Comparison of ENCODE assay signal across 8 cellular contexts in genomic region chr10:100562806-100563293, GRCh38. TPM values are rescaled to one million over a fixed set of nuclear protein-coding genes. Genes with fewer than 3 reads are reported as not detected.
DNase-seq lines count a peak whose midpoint lies in the region; ATAC-seq, FAIRE-seq and TF ChIP-seq lines count a peak whose summit lies in the region.

No MANE protein-coding gene starts in this region.

- H3K36me3 ChIP-seq in mesenchymal stem cell (ENCODE audit: control insufficient read depth in 1 of 2, insufficient read depth in 2 of 2, low read depth in 1 of 2, low read length in 2 of 2): peaks cover 10 to 12% of the 10 kb centered on the region in 2 experiments
- H3K36me3 ChIP-seq in transverse colon: no peaks in the 10 kb centered on the region

- H2BK12ac ChIP-seq in mesenchymal stem cell (ENCODE audit: low read length in 2 of 2): no peak overlapping the region

- H3K4me2 ChIP-seq in mesenchymal stem cell (ENCODE audit: low read length, poor library complexity, severe bottlenecking): no peak overlapping the region

- H3K4me1 ChIP-seq in mesenchymal stem cell (ENCODE audit: control insufficient read depth, insufficient read depth, low read depth, low read length) (peaks cover 9% of the 10 kb centered on the region), transverse colon (peaks cover 0 to 14% (median 8%) of the 10 kb centered on the region in 4 donors)

- H3K9me3 ChIP-seq in mesenchymal stem cell (ENCODE audit: control insufficient read depth, low read length) (no peaks in the 10 kb centered on the region), transverse colon (no peaks in the 10 kb centered on the region)

- POLR2A ChIA-PET in AG04449 (lab: Yijun Ruan, JAX): interaction anchor here (2.0 kb wide), 1 partner anchor 316 kb away, joined by 7 read pairs; no protein-coding TSS in a partner anchor

- peaks cover 43 to 65% of the 10 kb centered on the region in 2 experiments for H3K27me3 ChIP-seq in mesenchymal stem cell (ENCODE audit: control insufficient read depth in 1 of 2, insufficient read depth in 1 of 2, low read length in 2 of 2)
- H3K27me3 ChIP-seq in transverse colon: peaks cover 62% of the 10 kb centered on the region

- H2BK15ac ChIP-seq in mesenchymal stem cell (ENCODE audit: low read depth, poor library complexity, severe bottlenecking): no peak overlapping the region

- H3K23ac ChIP-seq in mesenchymal stem cell (ENCODE audit: low read length in 2 of 2): no peak overlapping the region

- H2AFZ ChIP-seq in mesenchymal stem cell (ENCODE audit: low read depth, low read length): no peak overlapping the region

- no peak overlapping the region for H2BK5ac ChIP-seq in mesenchymal stem cell (ENCODE audit: low read depth, low read length, poor library complexity, severe bottlenecking)

- DNase-seq in AG04449 (ENCODE audit: low read depth, low spot score): no peak
- DNase-seq in ELR (ENCODE audit: low read depth): peak; percentile 62
- DNase-seq in NOMO-1 treated with dmso at 0.1 percent for 144 hours (lab: John Stamatoyannopoulos, UW; ENCODE audit: unreplicated experiment): peak; percentile 21
- DNase-seq in caudate nucleus (lab: John Stamatoyannopoulos, UW): peak in 33 of 61 donors; percentile 2 to 61 (median 11)
- peak; percentile 8 for DNase-seq in mesenchymal stem cell
- no peak for DNase-seq in transverse colon
- DNase-seq in RCC 7860 (ENCODE audit: low spot score): no peak

- no peak for ATAC-seq in HG03175 (IDR thresholded peaks at IDR 0.05; ENCODE audit: unreplicated experiment)

- TF ChIP-seq CTCF in AG04449 (IDR thresholded peaks at IDR 0.05; ENCODE audit: insufficient read depth, low read length, missing control alignments) (peak; percentile 27), transverse colon (IDR thresholded peaks at IDR 0.05) (peak in 2 of 5 experiments; percentile 6 to 9)

- no peak overlapping the region for H3K4ac ChIP-seq in mesenchymal stem cell (ENCODE audit: low read depth in 1 of 2, low read length in 2 of 2)

- H4K91ac ChIP-seq in mesenchymal stem cell (ENCODE audit: low read length): no peak overlapping the region

- no peak overlapping the region for H2AK5ac ChIP-seq in mesenchymal stem cell (ENCODE audit: low read length, severe bottlenecking)

- no peak overlapping the region for H3K4me3 ChIP-seq in AG04449 (ENCODE audit: low read depth, low read length)
- peak overlapping the region in 1 of 2 experiments; percentile 32 for H3K4me3 ChIP-seq in mesenchymal stem cell (ENCODE audit: insufficient read depth in 1 of 2, low read depth in 1 of 2, low read length in 2 of 2)
- no peak overlapping the region for H3K4me3 ChIP-seq in transverse colon

- no peak overlapping the region for H3K18ac ChIP-seq in mesenchymal stem cell (ENCODE audit: low read depth in 1 of 2, low read length in 2 of 2)

- intact Hi-C loops in transverse colon (cut with DNase I; ENCODE audit: low total_unique reads): loop anchor here (10.0 kb wide), 1 partner anchor 182 kb away; the partner anchor contains the start of gene PAX2

- CTCF ChIA-PET in AG04449 (lab: Yijun Ruan, JAX): interaction anchor here (0.6 to 14.2 kb wide), 16 partner anchors 10 to 350 kb away, joined by 3 to 235 read pairs (median 4); partner anchors contain the start of gene SLF2

- TF ChIP-seq POLR2A in transverse colon (IDR thresholded peaks at IDR 0.05): no peak

- TF ChIP-seq EP300 in transverse colon (IDR thresholded peaks at IDR 0.05; ENCODE audit: low read depth): no peak

- H3K79me1 ChIP-seq in mesenchymal stem cell (replicated peaks; ENCODE audit: low read length, poor library complexity, severe bottlenecking): no peaks in the 10 kb centered on the region

- no peak overlapping the region for H3K27ac ChIP-seq in caudate nucleus (ENCODE audit: low read depth, low read length)
- H3K27ac ChIP-seq in mesenchymal stem cell (ENCODE audit: low read length, poor library complexity, severe bottlenecking): no peak overlapping the region
- H3K27ac ChIP-seq in transverse colon: no peak overlapping the region

- no peak for FAIRE-seq in RCC 7860 (lab: Jason Lieb, UNC)

- WGBS in mesenchymal stem cell: 90% methylated on average over 20 of the region's 20 CpGs
- WGBS in transverse colon (ENCODE audit: low coverage in 1 of 2), 2 donors: 32% methylated on average over 20 of the region's 20 CpGs; no CpG with 5 or more reads in 1 of the 2 donors

- in situ Hi-C loops in transverse colon (cut with MboI; ENCODE audit: low pct_ligation_motif_present in 1 of 4, low pct_unique_long_range_greater_than_20kb in 1 of 4, low sequenced_read_pairs in 3 of 4): loop anchor here in 3 of 4 donors (10.0 to 25.0 kb wide), 2 partner anchors 299 to 312 kb away; no protein-coding TSS in a partner anchor

- H3K14ac ChIP-seq in mesenchymal stem cell (ENCODE audit: low read length in 2 of 2): no peak overlapping the region

- no peak overlapping the region for H3K9ac ChIP-seq in mesenchymal stem cell (ENCODE audit: low read length)

- H2BK120ac ChIP-seq in mesenchymal stem cell (ENCODE audit: low read depth, low read length): no peak overlapping the region

- no peak overlapping the region for H4K8ac ChIP-seq in mesenchymal stem cell (ENCODE audit: low read length)

RNA-seq across cellular contexts. Expression of gene HIF1AN, which starts 27.1 kb away (rescaled TPM):
- 20.0 TPM for polyA plus RNA-seq in mesenchymal stem cell (2013, experiment 1 of 2)
- polyA plus RNA-seq in mesenchymal stem cell (2013, experiment 2 of 2): 20.1 TPM
- total RNA-seq in transverse colon: 10 to 100 TPM; 12.8 to 47.2 (median 21.7) TPM

RNA-seq across cellular contexts. Expression of gene NDUFB8, which starts 33.2 kb away (rescaled TPM):
- 333 TPM for polyA plus RNA-seq in mesenchymal stem cell (2013, experiment 1 of 2)
- 343 TPM for polyA plus RNA-seq in mesenchymal stem cell (2013, experiment 2 of 2)
- 100 to 1,000 TPM in 3 of 4 donors, 10 to 100 TPM in 1; 70.3 to 265 (median 137) TPM for total RNA-seq in transverse colon

RNA-seq across cellular contexts. Expression of gene SEC31B, which starts 43.2 kb away (rescaled TPM):
- polyA plus RNA-seq in mesenchymal stem cell (2013, experiment 1 of 2): 3.5 TPM
- polyA plus RNA-seq in mesenchymal stem cell (2013, experiment 2 of 2): 3.2 TPM
- total RNA-seq in transverse colon: 10 to 100 TPM; 14.1 to 32.8 (median 24.1) TPM

Comparison
In these comparisons a context has a peak if more than half of its experiments do, and no peak if none do; other contexts are left out.
1. DNase-seq: peak in ELR (single experiment), NOMO-1 treated with dmso at 0.1 percent for 144 hours (single experiment), caudate nucleus (33 of 61) and mesenchymal stem cell (single experiment); none in AG04449 (single experiment), transverse colon (single experiment) and RCC 7860 (single experiment).